20 cellular contexts compared by ENCODE assay signal in the genomic region with DNA sequence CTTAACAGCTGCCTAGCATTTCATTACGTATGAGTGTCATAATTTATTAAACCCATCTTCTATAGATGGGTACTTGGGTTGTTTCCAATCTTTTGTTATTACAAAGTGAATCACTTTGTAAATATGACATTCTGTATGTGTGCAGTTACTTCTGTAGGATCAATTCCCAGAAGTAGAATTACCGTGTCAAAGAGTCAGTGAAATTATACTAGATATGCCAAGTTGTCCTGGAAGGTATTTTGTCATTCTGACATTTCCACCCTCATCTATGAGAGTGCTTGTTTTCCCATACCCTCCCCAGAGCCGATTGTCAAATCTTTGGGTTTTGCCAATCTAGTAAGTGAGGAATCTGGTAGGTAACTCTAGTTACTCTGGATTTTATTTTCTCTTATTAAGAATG.
"Had no signal": no experiment of that assay in that cellular context is flagged by ENCODE, and none has a peak within 500 bp of the region (broad histone marks: within the 10 kb centered on the region; RNA-seq: fewer than 3 reads in every experiment).

No MANE protein-coding gene starts in this region.

- H3K27ac Mint-ChIP-seq: activated naive CD4-positive, alpha-beta T cell treated with anti-CD3 and anti-CD28 coated beads, Interleukin-2, amount 10 ng/mL, durations not matched to agents 7 days and 5 days; activated T-helper 2 cell treated with anti-CD3 and anti-CD28 coated beads, Interferon-gamma antibody, Interleukin-2, Interleukin-4, amounts not matched to agents 10 μg/mL and 5 μg/mL and 100 μg/mL, durations not matched to agents 14 hours and 24 hours and 36 hours; dendritic cell treated with granulocyte-macrophage colony-stimulating factor and Interleukin-4, amounts not matched to agents 40 ng/mL and 50 ng/mL, for 4 days; natural killer cell; progenitor cell of endocrine pancreas; T-helper 1 cell treated with Interleukin-12 subunit alpha and Interleukin-12 subunit beta and Interleukin-4 antibody, amounts not matched to agents 30 μg/mL and 1 μg/mL, for 36 hours; WTC11 had no signal

- H3K36me3 ChIP-seq: right lobe of liver, transverse colon had no signal

- H3K27me3 ChIP-seq: body of pancreas, right lobe of liver, transverse colon had no signal

- H3K4me3 Mint-ChIP-seq: activated naive CD4-positive, alpha-beta T cell treated with anti-CD3 and anti-CD28 coated beads, Interleukin-2, amount 10 ng/mL, durations not matched to agents 7 days and 5 days; dendritic cell treated with granulocyte-macrophage colony-stimulating factor and Interleukin-4, amounts not matched to agents 40 ng/mL and 50 ng/mL, for 4 days; natural killer cell; T-helper 1 cell treated with Interleukin-12 subunit alpha and Interleukin-12 subunit beta and Interleukin-4 antibody, amounts not matched to agents 30 μg/mL and 1 μg/mL, for 36 hours; WTC11 had no signal

- FAIRE-seq: frontal cortex had no signal

- H3K9me3 Mint-ChIP-seq: activated naive CD4-positive, alpha-beta T cell treated with anti-CD3 and anti-CD28 coated beads, Interleukin-2, amount 10 ng/mL, durations not matched to agents 7 days and 5 days; activated T-helper 2 cell treated with anti-CD3 and anti-CD28 coated beads, Interferon-gamma antibody, Interleukin-2, Interleukin-4, amounts not matched to agents 10 μg/mL and 5 μg/mL and 100 μg/mL, durations not matched to agents 14 hours and 24 hours and 36 hours; dendritic cell treated with granulocyte-macrophage colony-stimulating factor and Interleukin-4, amounts not matched to agents 40 ng/mL and 50 ng/mL, for 4 days; T-helper 1 cell treated with Interleukin-12 subunit alpha and Interleukin-12 subunit beta and Interleukin-4 antibody, amounts not matched to agents 30 μg/mL and 1 μg/mL, for 36 hours had no signal

- ATAC-seq: body of pancreas, left lobe of liver, mucosa of descending colon, natural killer cell, right lobe of liver, WTC11 had no signal

- H3K4me1 ChIP-seq: right lobe of liver, transverse colon had no signal

- H3K27ac ChIP-seq: right lobe of liver, transverse colon had no signal

- H3K27me3 Mint-ChIP-seq: activated naive CD4-positive, alpha-beta T cell treated with anti-CD3 and anti-CD28 coated beads, Interleukin-2, amount 10 ng/mL, durations not matched to agents 7 days and 5 days; dendritic cell treated with granulocyte-macrophage colony-stimulating factor and Interleukin-4, amounts not matched to agents 40 ng/mL and 50 ng/mL, for 4 days had no signal

- H3K9me3 ChIP-seq: body of pancreas, mucosa of descending colon, right lobe of liver, transverse colon had no signal

- H3K36me3 Mint-ChIP-seq: activated naive CD4-positive, alpha-beta T cell treated with anti-CD3 and anti-CD28 coated beads, Interleukin-2, amount 10 ng/mL, durations not matched to agents 7 days and 5 days; natural killer cell; WTC11 had no signal

- H3K4me3 ChIP-seq: body of pancreas, mucosa of descending colon, right lobe of liver, transverse colon had no signal

- H3K4me1 Mint-ChIP-seq: activated naive CD4-positive, alpha-beta T cell treated with anti-CD3 and anti-CD28 coated beads, Interleukin-2, amount 10 ng/mL, durations not matched to agents 7 days and 5 days; natural killer cell had no signal

- DNase-seq: activated CD4-positive, alpha-beta T cell treated with anti-CD3 and anti-CD28 coated beads for 48 hours; activated naive CD4-positive, alpha-beta T cell treated with anti-CD3 and anti-CD28 coated beads, Interleukin-2, amount 10 ng/mL, durations not matched to agents 7 days and 5 days; body of pancreas; cerebellar nuclear complex; islet precursor cell; mucosa of descending colon; natural killer cell; nucleus accumbens; right lobe of liver; stimulated activated CD4-positive, alpha-beta T cell treated with anti-CD3 and anti-CD28 coated beads, Interleukin-2, amount 100 ng/mL, for 24 hours; stimulated activated naive CD4-positive, alpha-beta T cell; substantia nigra; transverse colon had no signal
